ENCODE assay signal across 20 cellular contexts in the genomic region with DNA sequence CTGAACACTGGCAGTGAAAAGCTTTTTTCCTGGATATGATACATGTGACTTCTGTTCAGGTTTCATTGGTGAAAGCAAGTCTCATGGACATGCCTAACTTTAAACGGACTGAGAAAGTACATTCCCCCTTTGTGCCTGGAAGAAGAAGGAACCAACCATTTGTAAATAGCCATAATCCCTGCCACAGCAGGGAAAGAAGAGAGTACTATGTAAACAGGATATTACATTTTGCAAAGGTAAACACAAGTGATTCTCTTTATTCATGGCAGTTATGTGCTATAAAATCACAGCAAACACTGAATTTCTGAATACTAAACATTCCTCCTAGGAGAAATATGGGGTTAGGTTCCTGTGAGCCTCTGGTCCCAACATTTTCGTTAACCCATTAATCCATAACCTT. TPM values are rescaled to one million over a fixed set of nuclear protein-coding genes. Genes with fewer than 3 reads are reported as not detected.
"Had no signal": no experiment of that assay in that cellular context is flagged by ENCODE, and none has a peak within 500 bp of the region (broad histone marks: within the 10 kb centered on the region; RNA-seq: fewer than 3 reads in every experiment).

No MANE protein-coding gene starts in this region.

- H3K36me3 ChIP-seq: brain microvascular endothelial cell, gastroesophageal sphincter, prostate gland, right atrium auricular region, tibial nerve, vagina had no signal

- H3K9me3 ChIP-seq: gastroesophageal sphincter, heart left ventricle, prostate gland, right atrium auricular region, tibial nerve, vagina had no signal

- H3K27ac ChIP-seq: brain microvascular endothelial cell, coronary artery, heart left ventricle, right atrium auricular region, tibial nerve, vagina had no signal

- H3K4me1 ChIP-seq: prostate gland had no signal

- H3K4me3 ChIP-seq: coronary artery, gastroesophageal sphincter, heart left ventricle, prostate gland, right atrium auricular region, tibial nerve, vagina had no signal

- H3K27me3 ChIP-seq: brain microvascular endothelial cell, gastroesophageal sphincter, heart left ventricle, right atrium auricular region, tibial nerve, vagina had no signal

- DNase-seq: activated CD4-positive, alpha-beta T cell treated with anti-CD3 and anti-CD28 coated beads, Interleukin-2, amount 10 ng/mL, durations not matched to agents 24 days and 14 days; activated CD8-positive, alpha-beta T cell treated with anti-CD3 and anti-CD28 coated beads for 36 hours; activated naive CD4-positive, alpha-beta T cell treated with anti-CD3 and anti-CD28 coated beads, Interleukin-2, amount 10 ng/mL, durations not matched to agents 7 days and 5 days; activated naive CD8-positive, alpha-beta T cell treated with anti-CD3 and anti-CD28 coated beads, Interleukin-2, amount 50 U/mL, for 24 hours; activated T-cell treated with anti-CD3 and anti-CD28 coated beads, Interleukin-2, amount 50 U/mL, for 24 hours; anterior cingulate cortex; brain microvascular endothelial cell; erythroblast; heart left ventricle; kidney; left ventricle myocardium superior; naive B cell; stimulated activated naive CD8-positive, alpha-beta T cell treated with anti-CD3 and anti-CD28 coated beads, Interleukin-15, Interleukin-2, amounts not matched to agents 100 U/mL and 50 U/mL, for 24 hours; T1000 had no signal

- ATAC-seq: activated CD8-positive, alpha-beta T cell treated with anti-CD3 and anti-CD28 coated beads for 36 hours; activated naive CD8-positive, alpha-beta T cell treated with anti-CD3 and anti-CD28 coated beads, Interleukin-2, amount 50 U/mL, for 24 hours; gastroesophageal sphincter; heart left ventricle; left ventricle myocardium superior; stimulated activated naive CD8-positive, alpha-beta T cell treated with anti-CD3 and anti-CD28 coated beads, Interleukin-15, Interleukin-2, amounts not matched to agents 100 U/mL and 50 U/mL, for 24 hours had no signal

RNA-seq across cellular contexts. Expression of gene PRICKLE2, which starts 46.8 kb away (rescaled TPM):
- total RNA-seq: activated CD4-positive, alpha-beta T cell treated with anti-CD3 and anti-CD28 coated beads, Interleukin-2, amount 10 ng/mL, durations not matched to agents 24 days and 14 days; activated CD8-positive, alpha-beta T cell treated with anti-CD3 and anti-CD28 coated beads for 36 hours had no signal
